ENCODE assay signal across 16 cellular contexts in genomic region chr10:96626795-96627194, GRCh38. TPM values are rescaled to one million over a fixed set of nuclear protein-coding genes. Genes with fewer than 3 reads are reported as not detected.
DNase-seq lines count a peak whose midpoint lies in the region; ATAC-seq, FAIRE-seq and TF ChIP-seq lines count a peak whose summit lies in the region.
"Had no signal": no experiment of that assay in that cellular context is flagged by ENCODE, and none has a peak within 500 bp of the region (broad histone marks: within the 10 kb centered on the region; RNA-seq: fewer than 3 reads in every experiment).

No MANE protein-coding gene starts in this region.

- in situ Hi-C loops in ACHN (cut with HindIII; ENCODE audit: low pct_ligation_motif_present, low pct_unique_long_range_greater_than_20kb, low sequenced_read_pairs) = no loop called here
- in situ Hi-C loops in G401 (cut with HindIII; ENCODE audit: low sequenced_read_pairs) = no loop called here

- no peaks in the 10 kb centered on the region for H3K27me3 ChIP-seq in OCI-LY1 (ENCODE audit: insufficient read depth, low read length)
- no peaks in the 10 kb centered on the region for H3K27me3 ChIP-seq in CD4-positive, alpha-beta memory T cell (ENCODE audit: insufficient read depth, low read length)
- H3K27me3 ChIP-seq: ascending aorta; BLaER1 treated with 17β-estradiol and CSF1 and Interleukin-3, amounts not matched to agents 10 nM and 100 nM had no signal

- H3K9ac ChIP-seq in OCI-LY1 (ENCODE audit: low read length) = no peak overlapping the region
- H3K9ac ChIP-seq: BLaER1 treated with 17β-estradiol and CSF1 and Interleukin-3, amounts not matched to agents 10 nM and 100 nM had no signal

- no peaks in the 10 kb centered on the region for H3K27me3 Mint-ChIP-seq in CD4-positive, alpha-beta memory T cell
- H3K27me3 Mint-ChIP-seq: stimulated activated naive CD8-positive, alpha-beta T cell treated with anti-CD3 and anti-CD28 coated beads, Interleukin-15, amount 100 ng/mL, for 72 hours had no signal

- no peaks in the 10 kb centered on the region for H3F3A ChIP-seq in OCI-LY1 (ENCODE audit: insufficient read depth, low read length)

- peaks cover 83% of the 10 kb centered on the region for H3K36me3 ChIP-seq in OCI-LY1 (ENCODE audit: insufficient read depth, low read length)
- no peaks in the 10 kb centered on the region for H3K36me3 ChIP-seq in CD4-positive, alpha-beta memory T cell (ENCODE audit: insufficient read depth, low read length)
- H3K36me3 ChIP-seq: ascending aorta, prostate gland had no signal

- no peak overlapping the region for H3K4me2 ChIP-seq in OCI-LY1 (ENCODE audit: low read length)
- H3K4me2 ChIP-seq: BLaER1 treated with 17β-estradiol and CSF1 and Interleukin-3, amounts not matched to agents 10 nM and 100 nM had no signal

- no peak for ATAC-seq in HG02840 (IDR thresholded peaks at IDR 0.05; ENCODE audit: low FRiP score, unreplicated experiment)
- no peak for ATAC-seq in HG02981 (IDR thresholded peaks at IDR 0.05; ENCODE audit: unreplicated experiment)
- ATAC-seq: stimulated activated naive CD8-positive, alpha-beta T cell treated with anti-CD3 and anti-CD28 coated beads, Interleukin-15, amount 100 ng/mL, for 72 hours had no signal

- H3K27ac ChIP-seq in OCI-LY1 (ENCODE audit: low read depth, low read length, poor library complexity, severe bottlenecking) = no peak overlapping the region
- no peak overlapping the region for H3K27ac ChIP-seq in CD4-positive, alpha-beta memory T cell (ENCODE audit: low read depth, low read length)
- H3K27ac ChIP-seq: ascending aorta; BLaER1 treated with 17β-estradiol and CSF1 and Interleukin-3, amounts not matched to agents 10 nM and 100 nM; prostate gland had no signal

- DNase-seq in ACHN = peak; percentile 27
- DNase-seq in GM12891 (ENCODE audit: insufficient read length, low spot score) = no peak
- DNase-seq in epithelial cell of proximal tubule (ENCODE audit: low read depth) = no peak
- DNase-seq in G401 (ENCODE audit: low spot score) = no peak
- no peak for DNase-seq in CD4-positive, alpha-beta memory T cell
- DNase-seq: activated T-cell treated with anti-CD3 and anti-CD28 coated beads, Interleukin-2, amount 50 U/mL, for 48 hours; stimulated activated CD4-positive, alpha-beta T cell treated with anti-CD3 and anti-CD28 coated beads, Interleukin-2, amount 100 ng/mL, for 48 hours; stimulated activated naive CD8-positive, alpha-beta T cell treated with anti-CD3 and anti-CD28 coated beads, Interleukin-15, amount 100 ng/mL, for 72 hours had no signal

- H3K9me3 ChIP-seq in OCI-LY1 (ENCODE audit: low read length) = no peaks in the 10 kb centered on the region
- H3K9me3 ChIP-seq in CD4-positive, alpha-beta memory T cell (ENCODE audit: control insufficient read depth in 1 of 2, low read length in 2 of 2) = no peaks in the 10 kb centered on the region
- H3K9me3 ChIP-seq: ascending aorta; BLaER1 treated with 17β-estradiol and CSF1 and Interleukin-3, amounts not matched to agents 10 nM and 100 nM; prostate gland had no signal

- H3K9me2 ChIP-seq in OCI-LY1 (ENCODE audit: low read depth, low read length) = no peaks in the 10 kb centered on the region

- no peaks in the 10 kb centered on the region for H3K9me3 Mint-ChIP-seq in CD4-positive, alpha-beta memory T cell
- H3K9me3 Mint-ChIP-seq: stimulated activated naive CD8-positive, alpha-beta T cell treated with anti-CD3 and anti-CD28 coated beads, Interleukin-15, amount 100 ng/mL, for 72 hours had no signal

- TF ChIP-seq CTCF in OCI-LY1 (IDR thresholded peaks at IDR 0.05; ENCODE audit: low read length) = peak; percentile 8; the same call in 1 of the 2 replicates
- peak; percentile 31 for TF ChIP-seq CTCF in epithelial cell of proximal tubule (conservative IDR thresholded peaks at IDR 0.05; ENCODE audit: low read depth, low read length)

- H3K4me1 ChIP-seq in OCI-LY1 (ENCODE audit: insufficient read depth, low read length, severe bottlenecking) = no peaks in the 10 kb centered on the region
- H3K4me1 ChIP-seq in CD4-positive, alpha-beta memory T cell (ENCODE audit: insufficient read depth, low read length) = no peaks in the 10 kb centered on the region
- H3K4me1 ChIP-seq: ascending aorta; BLaER1 treated with 17β-estradiol and CSF1 and Interleukin-3, amounts not matched to agents 10 nM and 100 nM; prostate gland had no signal

- no peaks in the 10 kb centered on the region for H3K36me3 Mint-ChIP-seq in CD4-positive, alpha-beta memory T cell

- H3K79me2 ChIP-seq in OCI-LY1 (ENCODE audit: insufficient read depth, low read length) = no peaks in the 10 kb centered on the region

- no peak overlapping the region for H2AFZ ChIP-seq in OCI-LY1 (ENCODE audit: low read length)

- H3K4me3 Mint-ChIP-seq in CD4-positive, alpha-beta memory T cell = no peak overlapping the region
- H3K4me3 Mint-ChIP-seq: stimulated activated naive CD8-positive, alpha-beta T cell treated with anti-CD3 and anti-CD28 coated beads, Interleukin-15, amount 100 ng/mL, for 72 hours had no signal

- no peaks in the 10 kb centered on the region for H4K20me1 ChIP-seq in OCI-LY1 (ENCODE audit: insufficient read depth, low read length)

- TF ChIP-seq POLR2A in GM12891 (IDR thresholded peaks at IDR 0.05; ENCODE audit: low read depth, low read length) = no peak

- H3K4me1 Mint-ChIP-seq in CD4-positive, alpha-beta memory T cell = no peaks in the 10 kb centered on the region
- H3K4me1 Mint-ChIP-seq: stimulated activated naive CD8-positive, alpha-beta T cell treated with anti-CD3 and anti-CD28 coated beads, Interleukin-15, amount 100 ng/mL, for 72 hours had no signal

- peak; percentile 33 for FAIRE-seq in GM12891 (lab: Jason Lieb, UNC)
- FAIRE-seq: endothelial cell of umbilical vein, GM19239 had no signal

- POLR2A ChIA-PET in CD4-positive, alpha-beta memory T cell (lab: Charles Lee; ENCODE audit: partially characterized antibody) = no interaction called here

- CTCF ChIA-PET in CD4-positive, alpha-beta memory T cell (lab: Charles Lee; ENCODE audit: partially characterized antibody) = no interaction called here

- no peak overlapping the region for H3K27ac Mint-ChIP-seq in CD4-positive, alpha-beta memory T cell
- H3K27ac Mint-ChIP-seq: stimulated activated naive CD8-positive, alpha-beta T cell treated with anti-CD3 and anti-CD28 coated beads, Interleukin-15, amount 100 ng/mL, for 72 hours had no signal

- no peak overlapping the region for H3K4me3 ChIP-seq in OCI-LY1 (ENCODE audit: low read depth, low read length, poor library complexity, severe bottlenecking)
- H3K4me3 ChIP-seq in epithelial cell of proximal tubule (ENCODE audit: low read depth, low read length) = no peak overlapping the region
- H3K4me3 ChIP-seq in CD4-positive, alpha-beta memory T cell (ENCODE audit: low read length in 2 of 2) = no peak overlapping the region
- H3K4me3 ChIP-seq: ascending aorta; BLaER1 treated with 17β-estradiol and CSF1 and Interleukin-3, amounts not matched to agents 10 nM and 100 nM; prostate gland had no signal

- intact Hi-C loops in CD4-positive, alpha-beta memory T cell (cut with micrococcal nuclease) = no loop called here

TF ChIP-seq in GM12891, 5 proteins besides CTCF, POLR2A, EP300 and RAD21:
- TF ChIP-seq PAX5 (IDR thresholded peaks at IDR 0.05; ENCODE audit: insufficient read depth, low read length, severe bottlenecking) = no peak
- TF ChIP-seq TAF1 (IDR thresholded peaks at IDR 0.05; ENCODE audit: low read depth, low read length) = no peak
- no peak for TF ChIP-seq SPI1 (IDR thresholded peaks at IDR 0.05; ENCODE audit: low read depth, low read length)
- TF ChIP-seq POLR2AphosphoS5 (IDR thresholded peaks at IDR 0.05; ENCODE audit: low read depth, low read length) = no peak
- TF ChIP-seq POU2F2 (IDR thresholded peaks at IDR 0.05; ENCODE audit: low read depth, low read length) = no peak

RNA-seq across cellular contexts. Expression of gene TM9SF3, which starts 40.0 kb away (rescaled TPM):
- 22.8 TPM for polyA plus RNA-seq in GM12891 (2012; ENCODE audit: low read depth, missing spikeins)
- total RNA-seq in epithelial cell of proximal tubule = 67.4 and 77.1 TPM in 2 replicates
- total RNA-seq in G401 (2014; rRNA removed; shearing (Covaris generic)) = 39.3 and 64.1 TPM in 2 replicates
- 100 to 1,000 TPM; 109 to 110 TPM for total RNA-seq in CD4-positive, alpha-beta memory T cell
- 100 to 1,000 TPM in 1 of 2 donors, 10 to 100 TPM in 1; 74.7 to 125 TPM for polyA plus RNA-seq in CD4-positive, alpha-beta memory T cell
